8 cellular contexts compared by ENCODE assay signal in the genomic region with DNA sequence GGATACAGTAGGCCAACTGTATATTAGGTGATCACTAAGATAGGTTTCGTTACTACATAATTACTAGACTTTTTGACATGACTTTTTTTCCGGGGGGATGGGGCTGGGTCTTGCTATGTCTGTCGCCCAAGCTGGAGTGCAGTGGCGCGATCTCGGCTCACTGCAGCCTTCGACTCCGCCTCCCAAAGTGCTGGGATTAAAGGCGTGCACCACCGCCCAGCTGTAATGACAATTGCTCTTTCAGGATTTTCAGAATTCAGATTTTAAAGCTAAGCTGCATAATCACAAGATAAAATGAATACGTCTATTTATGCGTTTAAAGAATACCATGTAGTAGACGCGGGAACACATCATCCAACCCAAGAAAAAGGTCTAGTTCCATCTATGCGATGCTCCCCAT. TPM values are rescaled to one million over a fixed set of nuclear protein-coding genes. Genes with fewer than 3 reads are reported as not detected.
DNase-seq lines count a peak whose midpoint lies in the region; TF ChIP-seq lines count a peak whose summit lies in the region.

No MANE protein-coding gene starts in this region.

- peak overlapping the region; percentile 96 for H3K4me2 ChIP-seq in neural cell (ENCODE audit: low read length)

- TF ChIP-seq EP300 in neural cell (conservative IDR thresholded peaks at IDR 0.05; ENCODE audit: poor library complexity, severe bottlenecking): no peak

- peaks cover 74% of the 10 kb centered on the region for H3K79me2 ChIP-seq in neural cell (replicated peaks; ENCODE audit: insufficient read depth, low read length)

- peaks cover 4% of the 10 kb centered on the region for H3K36me3 ChIP-seq in effector memory CD4-positive, alpha-beta T cell (ENCODE audit: control insufficient read depth, insufficient read depth, low read length)
- no peaks in the 10 kb centered on the region for H3K36me3 ChIP-seq in neural cell (ENCODE audit: insufficient read depth, low read length)

- H3K27me3 ChIP-seq in effector memory CD4-positive, alpha-beta T cell (replicated peaks; ENCODE audit: control insufficient read depth, insufficient read depth, low read length, poor library complexity, severe bottlenecking): no peaks in the 10 kb centered on the region
- H3K27me3 ChIP-seq in neural cell (ENCODE audit: insufficient read depth, low read depth, low read length): no peaks in the 10 kb centered on the region

- H3K9me3 ChIP-seq in effector memory CD4-positive, alpha-beta T cell (ENCODE audit: control insufficient read depth, low read length): no peaks in the 10 kb centered on the region
- H3K9me3 ChIP-seq in neural cell (ENCODE audit: low read length): no peaks in the 10 kb centered on the region

- H4K20me1 ChIP-seq in neural cell (ENCODE audit: insufficient read depth): peaks cover 20% of the 10 kb centered on the region

- peak overlapping the region; percentile 81 for H3K4me3 ChIP-seq in effector memory CD4-positive, alpha-beta T cell (ENCODE audit: insufficient read depth, low read depth, low read length, poor library complexity, severe bottlenecking)
- H3K4me3 ChIP-seq in neural cell (ENCODE audit: low read length): peak overlapping the region; percentile 81

- no peaks in the 10 kb centered on the region for H3K9me2 ChIP-seq in neural cell (ENCODE audit: insufficient read depth, low read length)

- peaks cover 39% of the 10 kb centered on the region for H3K4me1 ChIP-seq in effector memory CD4-positive, alpha-beta T cell (ENCODE audit: control insufficient read depth, insufficient read depth, low read length, poor library complexity, severe bottlenecking)

- TF ChIP-seq CTCF in neural cell (IDR thresholded peaks at IDR 0.05; ENCODE audit: poor library complexity, severe bottlenecking): no peak

- peak overlapping the region; percentile 96 for H3K9ac ChIP-seq in neural cell (ENCODE audit: low read length)

- peak overlapping the region; percentile 42 for H2AFZ ChIP-seq in neural cell (ENCODE audit: low read depth, low read length)

- H3F3A ChIP-seq in neural cell (ENCODE audit: insufficient read depth, low read length, poor library complexity, severe bottlenecking): peaks cover 8% of the 10 kb centered on the region

- peak overlapping the region; percentile 93 for H3K27ac ChIP-seq in effector memory CD4-positive, alpha-beta T cell (ENCODE audit: insufficient read depth, low read length, poor library complexity, severe bottlenecking)
- H3K27ac ChIP-seq in neural cell (ENCODE audit: low read length): peak overlapping the region; percentile 99

- DNase-seq in EH (ENCODE audit: low read depth): peak; percentile 24
- DNase-seq in OCI-M1 (lab: John Stamatoyannopoulos, UW): peak; percentile 31
- no peak for DNase-seq in effector memory CD4-positive, alpha-beta T cell
- no peak for DNase-seq in NCI-H2196 treated with DMSO at 0.1 percent for 48 hours (lab: John Stamatoyannopoulos, UW; ENCODE audit: unreplicated experiment)
- DNase-seq in hepatic stellate cell (ENCODE audit: low spot score): no peak
- DNase-seq in islet precursor cell: no peak
- DNase-seq in T-helper 9 cell: no peak

- no peak for TF ChIP-seq RAD21 in neural cell (conservative IDR thresholded peaks at IDR 0.05)

TF ChIP-seq in neural cell, 6 proteins besides CTCF, POLR2A, EP300 and RAD21:
- TF ChIP-seq SMC3 (conservative IDR thresholded peaks at IDR 0.05; ENCODE audit: poor library complexity) (no peak), MXI1 (conservative IDR thresholded peaks at IDR 0.05; ENCODE audit: poor library complexity, severe bottlenecking) (no peak), POLR2AphosphoS5 (IDR thresholded peaks at IDR 0.05) (no peak), EZH2 (IDR thresholded peaks at IDR 0.05; ENCODE audit: borderline replicate concordance, insufficient read depth, low read length, poor library complexity, severe bottlenecking) (no peak), TAF1 (IDR thresholded peaks at IDR 0.05; ENCODE audit: low read depth) (no peak)
- TF ChIP-seq, protein P1, sequence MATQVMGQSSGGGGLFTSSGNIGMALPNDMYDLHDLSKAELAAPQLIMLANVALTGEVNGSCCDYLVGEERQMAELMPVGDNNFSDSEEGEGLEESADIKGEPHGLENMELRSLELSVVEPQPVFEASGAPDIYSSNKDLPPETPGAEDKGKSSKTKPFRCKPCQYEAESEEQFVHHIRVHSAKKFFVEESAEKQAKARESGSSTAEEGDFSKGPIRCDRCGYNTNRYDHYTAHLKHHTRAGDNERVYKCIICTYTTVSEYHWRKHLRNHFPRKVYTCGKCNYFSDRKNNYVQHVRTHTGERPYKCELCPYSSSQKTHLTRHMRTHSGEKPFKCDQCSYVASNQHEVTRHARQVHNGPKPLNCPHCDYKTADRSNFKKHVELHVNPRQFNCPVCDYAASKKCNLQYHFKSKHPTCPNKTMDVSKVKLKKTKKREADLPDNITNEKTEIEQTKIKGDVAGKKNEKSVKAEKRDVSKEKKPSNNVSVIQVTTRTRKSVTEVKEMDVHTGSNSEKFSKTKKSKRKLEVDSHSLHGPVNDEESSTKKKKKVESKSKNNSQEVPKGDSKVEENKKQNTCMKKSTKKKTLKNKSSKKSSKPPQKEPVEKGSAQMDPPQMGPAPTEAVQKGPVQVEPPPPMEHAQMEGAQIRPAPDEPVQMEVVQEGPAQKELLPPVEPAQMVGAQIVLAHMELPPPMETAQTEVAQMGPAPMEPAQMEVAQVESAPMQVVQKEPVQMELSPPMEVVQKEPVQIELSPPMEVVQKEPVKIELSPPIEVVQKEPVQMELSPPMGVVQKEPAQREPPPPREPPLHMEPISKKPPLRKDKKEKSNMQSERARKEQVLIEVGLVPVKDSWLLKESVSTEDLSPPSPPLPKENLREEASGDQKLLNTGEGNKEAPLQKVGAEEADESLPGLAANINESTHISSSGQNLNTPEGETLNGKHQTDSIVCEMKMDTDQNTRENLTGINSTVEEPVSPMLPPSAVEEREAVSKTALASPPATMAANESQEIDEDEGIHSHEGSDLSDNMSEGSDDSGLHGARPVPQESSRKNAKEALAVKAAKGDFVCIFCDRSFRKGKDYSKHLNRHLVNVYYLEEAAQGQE (IDR thresholded peaks at IDR 0.05; ENCODE audit: borderline replicate concordance): no peak
TF ChIP-seq in neural cell: peak in this region for 0.

RNA-seq across cellular contexts. Expression of a gene that starts 1.0 kb away (rescaled TPM):
- 276 and 307 TPM in 2 replicates for polyA plus RNA-seq in neural cell
- polyA minus RNA-seq in neural cell: 208 and 209 TPM in 2 replicates

RNA-seq across cellular contexts. Expression of a gene that starts 8.2 kb away (rescaled TPM):
- polyA plus RNA-seq in neural cell: 31.2 and 32.3 TPM in 2 replicates
- polyA minus RNA-seq in neural cell: 66.2 and 66.4 TPM in 2 replicates

RNA-seq across cellular contexts. Expression of a gene that starts 22.3 kb away (rescaled TPM):
- polyA plus RNA-seq in neural cell: 0.24 TPM in 1 of 2 replicates, not detected in the other
- polyA minus RNA-seq in neural cell: not detected in 2 replicates

RNA-seq across cellular contexts. Expression of a gene that starts 59.7 kb away (rescaled TPM):
- polyA plus RNA-seq in neural cell: 32.7 and 37.5 TPM in 2 replicates
- 33.2 and 36.8 TPM in 2 replicates for polyA minus RNA-seq in neural cell

Comparison
In these comparisons a context has a peak if more than half of its experiments do, and no peak if none do; other contexts are left out.
1. DNase-seq: peak in EH (single experiment) and OCI-M1 (single experiment); none in effector memory CD4-positive, alpha-beta T cell (0 of 3), NCI-H2196 treated with DMSO at 0.1 percent for 48 hours (single experiment), hepatic stellate cell (single experiment), islet precursor cell (single experiment) and T-helper 9 cell (single experiment).